1 cellular context compared by ENCODE assay signal in the genomic region with DNA sequence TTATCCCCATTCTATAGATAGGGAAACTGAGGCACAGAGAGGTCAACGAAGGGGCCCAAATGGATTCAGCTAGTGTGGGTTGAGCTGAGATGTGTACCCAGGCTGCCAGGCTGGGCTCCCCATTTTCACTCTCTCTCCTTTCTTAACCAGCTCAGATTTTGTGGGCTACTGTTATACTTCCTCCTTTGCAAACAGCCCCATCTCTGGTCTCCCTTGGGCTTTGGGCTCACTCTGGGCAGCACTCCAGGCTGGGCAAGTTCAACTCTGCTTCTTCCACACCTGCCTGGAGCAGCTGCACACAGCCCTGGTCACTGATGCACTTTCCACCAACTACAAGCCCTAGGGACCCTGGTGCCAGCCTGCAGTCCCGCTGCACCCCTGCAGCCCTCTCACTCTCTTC. TPM values are rescaled to one million over a fixed set of nuclear protein-coding genes. Genes with fewer than 3 reads are reported as not detected.
"Had no signal": no experiment of that assay in that cellular context is flagged by ENCODE, and none has a peak within 500 bp of the region (broad histone marks: within the 10 kb centered on the region; RNA-seq: fewer than 3 reads in every experiment).

No MANE protein-coding gene starts in this region.

RNA-seq across cellular contexts. Expression of a gene that starts 22.5 kb away (rescaled TPM):
- total RNA-seq: NCI-H460 had no signal
